ENCODE assay signal across 20 cellular contexts in genomic region chr3:197007296-197007940, GRCh38.
"Had no signal": no experiment of that assay in that cellular context is flagged by ENCODE, and none has a peak within 500 bp of the region (broad histone marks: within the 10 kb centered on the region; RNA-seq: fewer than 3 reads in every experiment).

No MANE protein-coding gene starts in this region.

- H3K4me3 Mint-ChIP-seq: activated CD4-positive, alpha-beta T cell treated with anti-CD3 and anti-CD28 coated beads, Interleukin-2, amount 10 ng/mL, durations not matched to agents 7 days and 5 days; activated naive CD8-positive, alpha-beta T cell treated with anti-CD3 and anti-CD28 coated beads, Interleukin-2, amount 10 ng/mL, durations not matched to agents 7 days and 5 days; dendritic cell treated with granulocyte-macrophage colony-stimulating factor and Interleukin-4, amounts not matched to agents 40 ng/mL and 50 ng/mL, for 4 days; immature natural killer cell; stimulated activated memory B cell treated with anti-CD40 and anti-IgM and Interleukin-4, amounts not matched to agents 10 μg/mL and 1 μg/mL and 100 μg/mL, for 72 hours had no signal

- H3K9me3 Mint-ChIP-seq: activated CD4-positive, alpha-beta T cell treated with anti-CD3 and anti-CD28 coated beads, Interleukin-2, amount 10 ng/mL, durations not matched to agents 7 days and 5 days; activated naive CD8-positive, alpha-beta T cell treated with anti-CD3 and anti-CD28 coated beads, Interleukin-2, amount 10 ng/mL, durations not matched to agents 7 days and 5 days; dendritic cell treated with granulocyte-macrophage colony-stimulating factor and Interleukin-4, amounts not matched to agents 40 ng/mL and 50 ng/mL, for 4 days; immature natural killer cell; naive B cell; stimulated activated memory B cell treated with anti-CD40 and anti-IgM and Interleukin-4, amounts not matched to agents 10 μg/mL and 1 μg/mL and 100 μg/mL, for 72 hours had no signal

- H3K9me3 ChIP-seq: tibial artery, uterus had no signal

- H3K27ac Mint-ChIP-seq: activated CD4-positive, alpha-beta T cell treated with anti-CD3 and anti-CD28 coated beads, Interleukin-2, amount 10 ng/mL, durations not matched to agents 7 days and 5 days; activated naive CD8-positive, alpha-beta T cell treated with anti-CD3 and anti-CD28 coated beads, Interleukin-2, amount 10 ng/mL, durations not matched to agents 7 days and 5 days; dendritic cell treated with granulocyte-macrophage colony-stimulating factor and Interleukin-4, amounts not matched to agents 40 ng/mL and 50 ng/mL, for 4 days; immature natural killer cell; naive B cell; stimulated activated memory B cell treated with anti-CD40 and anti-IgM and Interleukin-4, amounts not matched to agents 10 μg/mL and 1 μg/mL and 100 μg/mL, for 72 hours had no signal

- FAIRE-seq: frontal cortex had no signal

- H3K9ac ChIP-seq: parathyroid adenoma had no signal

- H3K4me1 ChIP-seq: uterus had no signal

- H3K27me3 ChIP-seq: brain microvascular endothelial cell, uterus had no signal

- DNase-seq: activated CD4-positive, alpha-beta T cell treated with anti-CD3 and anti-CD28 coated beads, Interleukin-2, amount 10 ng/mL, durations not matched to agents 7 days and 5 days; activated gamma-delta T cell treated with Interleukin-2 at 50 U/mL for 16 hours; activated naive CD8-positive, alpha-beta T cell treated with anti-CD3 and anti-CD28 coated beads, Interleukin-2, amount 10 ng/mL, durations not matched to agents 7 days and 5 days; brain microvascular endothelial cell; cerebellar nuclear complex; effector memory CD4-positive, alpha-beta T cell; head of caudate nucleus; immature natural killer cell; left colon; mammary epithelial cell; naive B cell; retina; stimulated activated CD4-positive, alpha-beta T cell treated with anti-CD3 and anti-CD28 coated beads, Interleukin-2, amount 100 ng/mL, for 48 hours; uterus had no signal

- H3K4me3 ChIP-seq: tibial artery, uterus had no signal

- ATAC-seq: left colon; stimulated activated memory B cell treated with anti-CD40 and anti-IgM and Interleukin-4, amounts not matched to agents 10 μg/mL and 1 μg/mL and 100 μg/mL, for 72 hours had no signal

- H3K27me3 Mint-ChIP-seq: activated CD4-positive, alpha-beta T cell treated with anti-CD3 and anti-CD28 coated beads, Interleukin-2, amount 10 ng/mL, durations not matched to agents 7 days and 5 days had no signal

- H3K27ac ChIP-seq: brain microvascular endothelial cell, epithelial cell of prostate, parathyroid adenoma, tibial artery, uterus had no signal

- H3K36me3 Mint-ChIP-seq: activated naive CD8-positive, alpha-beta T cell treated with anti-CD3 and anti-CD28 coated beads, Interleukin-2, amount 10 ng/mL, durations not matched to agents 7 days and 5 days; immature natural killer cell; naive B cell had no signal

- H3K36me3 ChIP-seq: brain microvascular endothelial cell, tibial artery, uterus had no signal
